9 cellular contexts compared by ENCODE assay signal in genomic region chr12:131832393-131833231, GRCh38. TPM values are rescaled to one million over a fixed set of nuclear protein-coding genes. Genes with fewer than 3 reads are reported as not detected.
DNase-seq lines count a peak whose midpoint lies in the region; ATAC-seq, FAIRE-seq and TF ChIP-seq lines count a peak whose summit lies in the region.
"Had no signal": no experiment of that assay in that cellular context is flagged by ENCODE, and none has a peak within 500 bp of the region (broad histone marks: within the 10 kb centered on the region; RNA-seq: fewer than 3 reads in every experiment).

No MANE protein-coding gene starts in this region.

- peak; percentile 92 for DNase-seq in GM23248
- peak; percentile 51 for DNase-seq in adipocyte (ENCODE audit: low read depth)
- no peak for DNase-seq in keratinocyte (ENCODE audit: low read depth, low spot score)
- no peak for DNase-seq in stimulated activated CD4-positive, alpha-beta T cell treated with anti-CD3 and anti-CD28 coated beads, Interleukin-2, amount 100 ng/mL, for 48 hours
- no peak for DNase-seq in RWPE1 (ENCODE audit: low spot score)
- no peak for DNase-seq in effector CD8-positive, alpha-beta T cell (lab: John Stamatoyannopoulos, UW)

- no peaks in the 10 kb centered on the region for H3K27me3 ChIP-seq in GM23248 (replicated peaks; ENCODE audit: insufficient read depth)
- H3K27me3 ChIP-seq in adipocyte (replicated peaks; ENCODE audit: control insufficient read depth, insufficient read depth, low read length): no peaks in the 10 kb centered on the region
- peaks cover 33% of the 10 kb centered on the region for H3K27me3 ChIP-seq in keratinocyte (ENCODE audit: control insufficient read depth, extremely low read depth, insufficient read depth, low read length)

- H3K4me3 ChIP-seq in GM23248 (peak overlapping the region; percentile 74), adipocyte (ENCODE audit: low read length) (peak overlapping the region; percentile 81), keratinocyte (ENCODE audit: control insufficient read depth in 2 of 3, extremely low read depth in 1 of 3, insufficient read depth in 2 of 3, low read depth in 1 of 3, low read length in 3 of 3) (peak overlapping the region in 1 of 3 experiments; percentile 8)

- FAIRE-seq in keratinocyte (lab: Jason Lieb, UNC): no peak
- FAIRE-seq: islet of Langerhans had no signal

- H3K9me3 ChIP-seq in GM23248 (ENCODE audit: low read depth) (no peaks in the 10 kb centered on the region), adipocyte (ENCODE audit: control insufficient read depth, low read length) (no peaks in the 10 kb centered on the region), keratinocyte (ENCODE audit: control insufficient read depth, low read depth, low read length) (no peaks in the 10 kb centered on the region)

- no peaks in the 10 kb centered on the region for H3K36me3 ChIP-seq in GM23248 (ENCODE audit: low read depth)
- no peaks in the 10 kb centered on the region for H3K36me3 ChIP-seq in adipocyte (ENCODE audit: control insufficient read depth, insufficient read depth, low read length, severe bottlenecking)
- no peaks in the 10 kb centered on the region for H3K36me3 ChIP-seq in keratinocyte (ENCODE audit: control insufficient read depth in 2 of 2, extremely low read depth in 1 of 2, insufficient read depth in 2 of 2, low read length in 2 of 2)

- no peaks in the 10 kb centered on the region for H3K9me2 ChIP-seq in GM23248 (ENCODE audit: insufficient read depth)

- peak overlapping the region; percentile 83 for H3K4me2 ChIP-seq in GM23248 (ENCODE audit: unreplicated experiment)
- H3K4me2 ChIP-seq in keratinocyte (ENCODE audit: control insufficient read depth, extremely low read depth, insufficient read depth, low read depth, low read length): peak overlapping the region; percentile 54

- H3K9me1 ChIP-seq in keratinocyte (ENCODE audit: control insufficient read depth, extremely low read depth, insufficient read depth, low read length): no peaks in the 10 kb centered on the region

- dilution Hi-C loops in keratinocyte (cut with MboI; ENCODE audit: extremely low pct_ligation_motif_present, low sequenced_read_pairs): no loop called here

- H3K4me1 ChIP-seq in GM23248 (ENCODE audit: insufficient read depth) (no peaks in the 10 kb centered on the region), adipocyte (ENCODE audit: control insufficient read depth, insufficient read depth, low read length) (peaks cover 24% of the 10 kb centered on the region), keratinocyte (ENCODE audit: control insufficient read depth, extremely low read depth, insufficient read depth, low read length) (peaks cover 8% of the 10 kb centered on the region)

- H2AFZ ChIP-seq in GM23248: no peak overlapping the region
- no peak overlapping the region for H2AFZ ChIP-seq in keratinocyte (ENCODE audit: control insufficient read depth, low read length)

- ATAC-seq in GM18517 (IDR thresholded peaks at IDR 0.05; ENCODE audit: unreplicated experiment): no peak

- H3K79me2 ChIP-seq in GM23248 (ENCODE audit: insufficient read depth) (peaks cover 28% of the 10 kb centered on the region), keratinocyte (ENCODE audit: control insufficient read depth, insufficient read depth, low read length) (no peaks in the 10 kb centered on the region)

- peaks cover 10% of the 10 kb centered on the region; the same call in 1 of the 2 replicates for H3F3A ChIP-seq in GM23248 (ENCODE audit: insufficient read depth)

- H3K27ac ChIP-seq in 22Rv1 (peak overlapping the region; percentile 54), GM23248 (peak overlapping the region; percentile 45), keratinocyte (ENCODE audit: control insufficient read depth, insufficient read depth, low read length) (no peak overlapping the region), RWPE1 (no peak overlapping the region)

- H3K9ac ChIP-seq in GM23248 (peak overlapping the region; percentile 61), adipocyte (ENCODE audit: low read length) (peak overlapping the region; percentile 75), keratinocyte (ENCODE audit: control insufficient read depth, extremely low read depth, insufficient read depth, low read length) (no peak overlapping the region)

- in situ Hi-C loops in GM23248 (cut with MboI): no loop called here

- CTCF ChIA-PET in RWPE1 (lab: Yijun Ruan, JAX): no interaction called here

- H4K20me1 ChIP-seq in GM23248 (ENCODE audit: insufficient read depth) (no peaks in the 10 kb centered on the region), keratinocyte (ENCODE audit: control insufficient read depth, extremely low read depth, insufficient read depth, low read length) (no peaks in the 10 kb centered on the region)

- TF ChIP-seq CTCF in 22Rv1 (IDR thresholded peaks at IDR 0.05) (no peak), keratinocyte (optimal IDR thresholded peaks at IDR 0.05 in 1 of 3, IDR thresholded peaks at IDR 0.05 in 1 of 3, conservative IDR thresholded peaks at IDR 0.05 in 1 of 3; ENCODE audit: extremely low read depth in 1 of 3, insufficient read depth in 2 of 3, low read length in 3 of 3) (no peak), RWPE1 (conservative IDR thresholded peaks at IDR 0.05; ENCODE audit: low read depth) (no peak)

- POLR2A ChIA-PET in RWPE1 (lab: Yijun Ruan, JAX; ENCODE audit: low non-redundant PET): no interaction called here

- 8 to 11% methylated on average over 24 to 28 of the region's 29 CpGs for WGBS in GM23248 (ENCODE audit: low coverage in 1 of 2, low lambda C conversion rate in 2 of 2, missing lambda C conversion rate in 2 of 2), 2 experiments

RNA-seq across cellular contexts. Expression of gene MMP17, which starts 4.4 kb away (rescaled TPM):
- 36.5 and 52.1 TPM in 2 replicates for total RNA-seq in GM23248 (2014; rRNA removed; shearing (Covaris generic))
- polyA plus RNA-seq in GM23248 (2016; fragmentation: Nextera tagmentation; extraction: Ambion mirVana) (10.1 and 13.8 TPM in 2 replicates), keratinocyte (2.2 to 4.8 TPM (median 2.3 TPM) in 3 replicates)
- polyA plus RNA-seq in keratinocyte (2011; ENCODE audit: low read depth): 1.8 TPM
- 1.3 and 2.1 TPM in 2 replicates for polyA plus RNA-seq in keratinocyte (2011; cell fraction: cytosol; rRNA removed)
- polyA plus RNA-seq in keratinocyte (2011; cell fraction: nucleus; rRNA removed): 3.5 and 4.6 TPM in 2 replicates
- 1.2 and 2.0 TPM in 2 replicates for polyA plus RNA-seq in keratinocyte (2012; ENCODE audit: low replicate concordance)
- 0.38 to 3.3 TPM (median 1.3 TPM) in 3 replicates for polyA minus RNA-seq in keratinocyte
- 7.7 TPM for polyA minus RNA-seq in keratinocyte (2011; cell fraction: cytosol; rRNA and poly(A)+ RNA removed)
- 5.1 and 9.2 TPM in 2 replicates for polyA minus RNA-seq in keratinocyte (2011; cell fraction: nucleus; rRNA and poly(A)+ RNA removed)

Comparison
In these comparisons a context has a peak if more than half of its experiments do, and no peak if none do; other contexts are left out.
1. H3K27ac ChIP-seq: peak in 22Rv1 (single experiment) and GM23248 (single experiment); none in keratinocyte (single experiment) and RWPE1 (single experiment).
2. DNase-seq: peak in GM23248 (single experiment) and adipocyte (single experiment); none in keratinocyte (single experiment), stimulated activated CD4-positive, alpha-beta T cell treated with anti-CD3 and anti-CD28 coated beads, Interleukin-2, amount 100 ng/mL, for 48 hours (0 of 2), RWPE1 (single experiment) and effector CD8-positive, alpha-beta T cell (single experiment).